15 cellular contexts compared by ENCODE assay signal in the genomic region with DNA sequence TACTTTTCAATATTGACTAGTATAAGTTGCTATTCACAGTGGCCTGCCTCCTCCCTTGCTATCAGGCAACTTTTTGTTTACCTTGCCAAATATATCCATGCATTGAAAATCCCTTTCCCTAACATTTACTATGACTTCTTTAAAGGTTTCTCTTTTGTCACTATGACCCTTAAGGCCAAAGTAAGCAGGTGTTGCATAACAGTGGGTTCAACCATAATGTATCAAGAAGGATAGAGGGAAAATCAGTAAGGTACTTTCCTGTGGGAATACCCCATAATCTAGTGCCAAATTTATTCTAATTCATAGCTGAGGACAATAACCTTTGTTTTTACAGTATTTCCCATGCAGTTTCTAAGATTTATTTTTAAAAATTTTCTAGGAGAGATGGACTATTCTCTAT.
DNase-seq lines count a peak whose midpoint lies in the region; ATAC-seq lines count a peak whose summit lies in the region.
"Had no signal": no experiment of that assay in that cellular context is flagged by ENCODE, and none has a peak within 500 bp of the region (broad histone marks: within the 10 kb centered on the region; RNA-seq: fewer than 3 reads in every experiment).

No MANE protein-coding gene starts in this region.

- H2AK5ac ChIP-seq in neuronal stem cell (ENCODE audit: low read depth, low read length): no peak overlapping the region

- H3K4me1 ChIP-seq in neuronal stem cell (ENCODE audit: control insufficient read depth in 2 of 2, insufficient read depth in 1 of 2, low read depth in 1 of 2, low read length in 2 of 2): peaks cover 0 to 1% of the 10 kb centered on the region in 2 donors
- H3K4me1 ChIP-seq: BLaER1, Caco-2 had no signal

- no peak overlapping the region for H2BK12ac ChIP-seq in neuronal stem cell (ENCODE audit: low read length)

- H2AFZ ChIP-seq in neuronal stem cell (ENCODE audit: low read length): no peak overlapping the region

- H2BK120ac ChIP-seq in neuronal stem cell (ENCODE audit: low read depth, low read length): no peak overlapping the region

- peaks cover 7 to 12% of the 10 kb centered on the region in 2 donors for H3K9me3 ChIP-seq in neuronal stem cell (replicated peaks in 1 of 2; ENCODE audit: control insufficient read depth in 2 of 2, insufficient read depth in 1 of 2, low read depth in 1 of 2, low read length in 2 of 2)
- H3K9me3 ChIP-seq: Caco-2 had no signal

- H3K4me3 ChIP-seq in neuronal stem cell (ENCODE audit: low read length in 2 of 2): no peak overlapping the region
- H3K4me3 ChIP-seq: BLaER1 had no signal

- no peak overlapping the region for H3K9ac ChIP-seq in neuronal stem cell (ENCODE audit: low read depth, low read length, poor library complexity)
- H3K9ac ChIP-seq: BLaER1 had no signal

- no peak overlapping the region for H3K4ac ChIP-seq in neuronal stem cell (ENCODE audit: low read length)

- intact Hi-C loops in Right ventricle myocardium inferior (cut with DNase I): no loop called here

- no peak overlapping the region for H3K4me2 ChIP-seq in neuronal stem cell (ENCODE audit: insufficient read depth, low read length, poor library complexity, severe bottlenecking)
- H3K4me2 ChIP-seq: BLaER1 had no signal

- DNase-seq in NCI-H146 treated with DMSO at 0.1 percent for 48 hours (lab: John Stamatoyannopoulos, UW; ENCODE audit: unreplicated experiment): peak; percentile 12
- DNase-seq in NCI-H146 (lab: John Stamatoyannopoulos, UW): no peak
- peak; percentile 63 for DNase-seq in NCI-H748 (lab: John Stamatoyannopoulos, UW; ENCODE audit: unreplicated experiment)
- DNase-seq in left lobe of liver (ENCODE audit: low spot score): no peak
- DNase-seq in Right ventricle myocardium inferior (ENCODE audit: missing footprints): no peak
- DNase-seq in neuronal stem cell (ENCODE audit: low spot score): no peak
- DNase-seq: 8988T; AML-193; Caco-2; CD8-positive, alpha-beta memory T cell; DMS79; HCEC 1CT; HFFc6 had no signal

- H3K79me1 ChIP-seq in neuronal stem cell (ENCODE audit: low read depth, low read length): no peaks in the 10 kb centered on the region

- H4K91ac ChIP-seq in neuronal stem cell (ENCODE audit: low read depth, low read length, poor library complexity): no peak overlapping the region

- no peak overlapping the region for H3K18ac ChIP-seq in neuronal stem cell (ENCODE audit: low read length)

- H2BK5ac ChIP-seq in neuronal stem cell (ENCODE audit: low read length): no peak overlapping the region

- H3K23ac ChIP-seq in neuronal stem cell (ENCODE audit: low read depth, low read length, poor library complexity): no peak overlapping the region

- no peaks in the 10 kb centered on the region for H3K27me3 ChIP-seq in neuronal stem cell (ENCODE audit: control insufficient read depth in 3 of 3, insufficient read depth in 3 of 3, low read depth in 1 of 3, low read length in 3 of 3)
- H3K27me3 ChIP-seq: BLaER1 had no signal

- H3K36me3 ChIP-seq in neuronal stem cell (replicated peaks in 1 of 2; ENCODE audit: control insufficient read depth in 2 of 2, insufficient read depth in 2 of 2, low read length in 2 of 2): peaks cover 0 to 2% of the 10 kb centered on the region in 2 donors

- no peak overlapping the region for H3K27ac ChIP-seq in neuronal stem cell (replicated peaks; ENCODE audit: low read length)
- H3K27ac ChIP-seq: BLaER1 had no signal

- H4K8ac ChIP-seq in neuronal stem cell (ENCODE audit: low read depth, low read length): no peak overlapping the region

- H2BK15ac ChIP-seq in neuronal stem cell (ENCODE audit: low read length): no peak overlapping the region

- ATAC-seq in left lobe of liver (peak; percentile 50), Right ventricle myocardium inferior (no peak), GM19467 (IDR thresholded peaks at IDR 0.05; ENCODE audit: unreplicated experiment) (no peak)

- H3K14ac ChIP-seq in neuronal stem cell (ENCODE audit: low read length): no peak overlapping the region

Comparison
In these comparisons a context has a peak if more than half of its experiments do, and no peak if none do; other contexts are left out.
1. DNase-seq: peak in NCI-H146 treated with DMSO at 0.1 percent for 48 hours (single experiment) and NCI-H748 (single experiment); none in NCI-H146 (single experiment), left lobe of liver (single experiment), Right ventricle myocardium inferior (single experiment) and neuronal stem cell (single experiment).